In genomic region chr17:5111402-5112204, GRCh38 we compare ENCODE assay signal across 1 cellular context.
TF ChIP-seq lines count a peak whose summit lies in the region.

TSS of gene ZNF232 (minus strand) at chr17:5111878. CDS start at chr17:5111822, 56 bp downstream.

TF ChIP-seq in GM12878, 131 proteins besides CTCF, POLR2A, EP300 and RAD21 (continued from another document and continues in another):
- TF ChIP-seq ZNF592 (IDR thresholded peaks at IDR 0.05) (no peak), MEF2A (IDR thresholded peaks at IDR 0.05; ENCODE audit: insufficient read depth, low read depth, low read length) (no peak), SMAD1 (IDR thresholded peaks at IDR 0.05; ENCODE audit: low read depth, partially characterized antibody) (no peak), IRF3 (IDR thresholded peaks at IDR 0.05) (no peak), STAT3 (IDR thresholded peaks at IDR 0.05; ENCODE audit: low read depth, low read length) (no peak), SIX5 (IDR thresholded peaks at IDR 0.05; ENCODE audit: low read depth, low read length, severe bottlenecking) (peak; percentile 73), BRCA1 (IDR thresholded peaks at IDR 0.05; ENCODE audit: low read depth, low read length) (no peak), REST (IDR thresholded peaks at IDR 0.05; ENCODE audit: low read depth, low read length) (no peak), ZNF687 (IDR thresholded peaks at IDR 0.05) (peak; percentile 84), NFXL1 (IDR thresholded peaks at IDR 0.05; ENCODE audit: borderline replicate concordance) (no peak), ETV6 (conservative IDR thresholded peaks at IDR 0.05 in 1 of 2, IDR thresholded peaks at IDR 0.05 in 1 of 2; ENCODE audit: borderline replicate concordance in 1 of 2, low read depth in 1 of 2) (no peak), PKNOX1 (IDR thresholded peaks at IDR 0.05) (no peak), IKZF2 (IDR thresholded peaks at IDR 0.05) (peak; percentile 83 to 89), TBL1XR1 (IDR thresholded peaks at IDR 0.05; ENCODE audit: low read depth, low read length) (0 out of 2 replicates have a peak, but pooled peaks have one; percentile 21), MYC (IDR thresholded peaks at IDR 0.05; ENCODE audit: insufficient read depth, insufficient read length, insufficient replicate concordance, low read length, severe bottlenecking) (peak; percentile 18), MTA3 (IDR thresholded peaks at IDR 0.05; ENCODE audit: borderline replicate concordance, low read length) (no peak), HSF1 (IDR thresholded peaks at IDR 0.05; ENCODE audit: low read depth, low read length) (no peak), PML (IDR thresholded peaks at IDR 0.05; ENCODE audit: low read length) (no peak), BCL3 (IDR thresholded peaks at IDR 0.05; ENCODE audit: borderline replicate concordance, insufficient read depth, low read depth, low read length, poor library complexity, severe bottlenecking) (no peak), RCOR1 (conservative IDR thresholded peaks at IDR 0.05; ENCODE audit: low read depth, low read length) (no peak), TAF1 (IDR thresholded peaks at IDR 0.05; ENCODE audit: borderline replicate concordance, low read depth, low read length) (peak; percentile 49; the same call in 1 of the 2 replicates), MYB (IDR thresholded peaks at IDR 0.05; ENCODE audit: borderline replicate concordance, low read depth, low read length) (peak; percentile 89), IKZF1 (conservative IDR thresholded peaks at IDR 0.05) (peak; percentile 98), BCL11A (IDR thresholded peaks at IDR 0.05; ENCODE audit: low read depth, low read length) (no peak), SUZ12 (IDR thresholded peaks at IDR 0.05; ENCODE audit: unreplicated experiment) (no peak), RB1 (IDR thresholded peaks at IDR 0.05; ENCODE audit: borderline replicate concordance) (peak; percentile 25; the same call in 1 of the 2 replicates), CEBPB (IDR thresholded peaks at IDR 0.05; ENCODE audit: borderline replicate concordance in 1 of 2, low read depth in 2 of 2, low read length in 2 of 2) (no peak), CHD1 (IDR thresholded peaks at IDR 0.05; ENCODE audit: low read depth, low read length) (no peak), EZH2 (IDR thresholded peaks at IDR 0.05; ENCODE audit: borderline replicate concordance, control insufficient read depth, low read depth, low read length) (no peak), IRF4 (IDR thresholded peaks at IDR 0.05; ENCODE audit: low read depth, low read length) (no peak), USF1 (IDR thresholded peaks at IDR 0.05; ENCODE audit: borderline replicate concordance, extremely low read length, insufficient read depth, low read depth, low read length) (peak; percentile 82), ESRRA (IDR thresholded peaks at IDR 0.05; ENCODE audit: low read length) (no peak), RFX5 (IDR thresholded peaks at IDR 0.05; ENCODE audit: low read depth, low read length) (no peak), ATF3 (IDR thresholded peaks at IDR 0.05; ENCODE audit: borderline replicate concordance, extremely low read depth, low read depth, low read length) (no peak; the same call in 1 of the 2 replicates), JUND (IDR thresholded peaks at IDR 0.05; ENCODE audit: low read depth, low read length) (no peak), NR2C2 (IDR thresholded peaks at IDR 0.05; ENCODE audit: borderline replicate concordance, control insufficient read depth, insufficient read length, low read depth) (no peak), NR2F1 (conservative IDR thresholded peaks at IDR 0.05) (peak; percentile 41; the same call in 1 of the 2 replicates), CHD4 (IDR thresholded peaks at IDR 0.05) (0 out of 2 replicates have a peak, but pooled peaks have one; percentile 13), TCF12 (IDR thresholded peaks at IDR 0.05; ENCODE audit: low read depth, low read length) (no peak; the same call in 1 of the 2 replicates), ATF2 (IDR thresholded peaks at IDR 0.05; ENCODE audit: low read length) (no peak)
